10 cellular contexts compared by ENCODE assay signal in genomic region chr3:142999881-143000280, GRCh38. TPM values are rescaled to one million over a fixed set of nuclear protein-coding genes. Genes with fewer than 3 reads are reported as not detected.
DNase-seq lines count a peak whose midpoint lies in the region; ATAC-seq and TF ChIP-seq lines count a peak whose summit lies in the region.
"Had no signal": no experiment of that assay in that cellular context is flagged by ENCODE, and none has a peak within 500 bp of the region (broad histone marks: within the 10 kb centered on the region; RNA-seq: fewer than 3 reads in every experiment).

No MANE protein-coding gene starts in this region.

- H3K4me3 Mint-ChIP-seq in T-helper 1 cell treated with Interleukin-12 subunit alpha and Interleukin-12 subunit beta and Interleukin-4 antibody, amounts not matched to agents 30 μg/mL and 1 μg/mL, for 36 hours = peak overlapping the region; percentile 95

- H3K4me3 ChIP-seq in Panc1 (ENCODE audit: low read depth in 2 of 2, low read length in 2 of 2) (peak overlapping the region; percentile 96 to 97), retinal pigment epithelial cell (ENCODE audit: low read length) (peak overlapping the region; percentile 97), uterus (no peak overlapping the region)

- no TSS peak for BruUV-seq in Panc1 (replicated peaks; lab: Mats Ljungman, UMichigan)

- H3K4me1 Mint-ChIP-seq in T-helper 1 cell treated with Interleukin-12 subunit alpha and Interleukin-12 subunit beta and Interleukin-4 antibody, amounts not matched to agents 30 μg/mL and 1 μg/mL, for 36 hours (ENCODE audit: low read depth) = peaks cover 19% of the 10 kb centered on the region

- peak overlapping the region; percentile 99 for H3K27ac ChIP-seq in Panc1 (ENCODE audit: low read length)
- H3K27ac ChIP-seq in uterus = peak overlapping the region in 1 of 2 donors; percentile 89

- H3K4me1 ChIP-seq in Panc1 (ENCODE audit: control insufficient read depth, insufficient read depth, low read length) = peaks cover 40% of the 10 kb centered on the region
- H3K4me1 ChIP-seq in uterus = peaks cover 5 to 7% of the 10 kb centered on the region in 2 donors

- TF ChIP-seq CTCF in Panc1 (IDR thresholded peaks at IDR 0.05) = no peak
- TF ChIP-seq CTCF in retinal pigment epithelial cell (conservative IDR thresholded peaks at IDR 0.05; ENCODE audit: low read depth, low read length) = no peak
- TF ChIP-seq CTCF in uterus (IDR thresholded peaks at IDR 0.05) = no peak

- H3K27me3 Mint-ChIP-seq in T-helper 1 cell treated with Interleukin-12 subunit alpha and Interleukin-12 subunit beta and Interleukin-4 antibody, amounts not matched to agents 30 μg/mL and 1 μg/mL, for 36 hours (ENCODE audit: low read depth) = peaks cover 7% of the 10 kb centered on the region

- peak overlapping the region; percentile 98 for H3K27ac Mint-ChIP-seq in T-helper 1 cell treated with Interleukin-12 subunit alpha and Interleukin-12 subunit beta and Interleukin-4 antibody, amounts not matched to agents 30 μg/mL and 1 μg/mL, for 36 hours

- TF ChIP-seq POLR2A in erythroblast (IDR thresholded peaks at IDR 0.05; ENCODE audit: low read length) = no peak
- TF ChIP-seq POLR2A in uterus (IDR thresholded peaks at IDR 0.05) = no peak

- ATAC-seq in Panc1 = peak; percentile 27; the same call in 1 of the 2 replicates
- ATAC-seq in GM18867 (IDR thresholded peaks at IDR 0.05; ENCODE audit: unreplicated experiment) = no peak

- H3K36me3 ChIP-seq in Panc1 (ENCODE audit: control insufficient read depth, insufficient read depth, low read length) = peaks cover 7% of the 10 kb centered on the region; the same call in 1 of the 2 replicates
- no peaks in the 10 kb centered on the region for H3K36me3 ChIP-seq in uterus
- H3K36me3 ChIP-seq: esophagus squamous epithelium had no signal

- intact Hi-C loops in Panc1 (cut with micrococcal nuclease; ENCODE audit: unreplicated experiment) (no loop called here), uterus (cut with DNase I; ENCODE audit: low total_unique reads) (loop anchor here (10.0 kb wide), 1 partner anchor 405 kb away; the partner anchor contains the start of gene PLS1)

- in situ Hi-C loops in Panc1 (cut with HindIII; ENCODE audit: low pct_unique_long_range_greater_than_20kb, low sequenced_read_pairs) = no loop called here

- peaks cover 2% of the 10 kb centered on the region for H3K36me3 Mint-ChIP-seq in T-helper 1 cell treated with Interleukin-12 subunit alpha and Interleukin-12 subunit beta and Interleukin-4 antibody, amounts not matched to agents 30 μg/mL and 1 μg/mL, for 36 hours (ENCODE audit: low read depth)

- H3K27me3 ChIP-seq in Panc1 (ENCODE audit: control insufficient read depth, insufficient read depth, low read length) (no peaks in the 10 kb centered on the region), uterus (no peaks in the 10 kb centered on the region)
- H3K27me3 ChIP-seq: esophagus squamous epithelium had no signal

- CTCF ChIA-PET in Panc1 (lab: Charles Lee) = no interaction called here

- H3K9me3 ChIP-seq in Panc1 (ENCODE audit: control insufficient read depth, insufficient read depth, low read depth, low read length) = no peaks in the 10 kb centered on the region
- H3K9me3 ChIP-seq in uterus = no peaks in the 10 kb centered on the region
- H3K9me3 ChIP-seq: esophagus squamous epithelium had no signal

- no peaks in the 10 kb centered on the region for H3K9me3 Mint-ChIP-seq in T-helper 1 cell treated with Interleukin-12 subunit alpha and Interleukin-12 subunit beta and Interleukin-4 antibody, amounts not matched to agents 30 μg/mL and 1 μg/mL, for 36 hours

- POLR2A ChIA-PET in Panc1 (lab: Charles Lee) = interaction anchor here (0.6 kb wide), 1 partner anchor 56 kb away, joined by 3 read pairs; no protein-coding TSS in a partner anchor

- no peak for DNase-seq in T-helper 1 cell
- no peak for DNase-seq in Panc1 (ENCODE audit: low read depth, low spot score)
- peak; percentile 27 to 43 for DNase-seq in erythroblast (lab: John Stamatoyannopoulos, UW)
- DNase-seq in retinal pigment epithelial cell (ENCODE audit: low read depth) = no peak
- DNase-seq in NCI-H187 (lab: John Stamatoyannopoulos, UW) = no peak
- no peak for DNase-seq in uterus
- DNase-seq: esophagus squamous epithelium, SIG-M5 had no signal

RNA-seq across cellular contexts. Expression of gene U2SURP, which starts 1.5 kb away (rescaled TPM):
- 135 TPM for total RNA-seq in Panc1 (2021; ENCODE audit: unreplicated experiment)
- 38.6 TPM for polyA plus RNA-seq in Panc1 (2012; ENCODE audit: insufficient read length)
- 100 to 1,000 TPM in 2 of 4 donors, 10 to 100 TPM in 2; 43.3 to 178 (median 87.2) TPM for total RNA-seq in uterus

RNA-seq across cellular contexts. Expression of gene PAQR9, which starts 36.4 kb away (rescaled TPM):
- total RNA-seq in Panc1 (2021; ENCODE audit: unreplicated experiment) (0.36 TPM), uterus (under 1 TPM in 1 of 4 donors, not detected in 3; 0.14 TPM)
- 0.24 TPM for polyA plus RNA-seq in Panc1 (2012; ENCODE audit: insufficient read length)
- total RNA-seq: esophagus squamous epithelium had no signal

Comparison
In these comparisons a context has a peak if more than half of its experiments do, and no peak if none do; other contexts are left out.
1. DNase-seq: peak in erythroblast (2 of 2); none in T-helper 1 cell (0 of 5), Panc1 (single experiment), retinal pigment epithelial cell (single experiment), NCI-H187 (0 of 2) and uterus (0 of 2).
2. H3K4me3 ChIP-seq: peak in Panc1 (2 of 2) and retinal pigment epithelial cell (single experiment); none in uterus (0 of 2).